In genomic region chr4:13539047-13539720, GRCh38 we compare ENCODE assay signal across 1 cellular context.
A peak's percentile ranks its signal among the peaks of the same experiment; 100 is the strongest.
TF ChIP-seq lines count a peak whose summit lies in the region.

No MANE protein-coding gene starts in this region.

TF ChIP-seq in neural cell, 6 proteins besides CTCF, POLR2A, EP300 and RAD21 (continued from another document):
- TF ChIP-seq REST (IDR thresholded peaks at IDR 0.05; ENCODE audit: borderline replicate concordance) (no peak), SMC3 (conservative IDR thresholded peaks at IDR 0.05; ENCODE audit: poor library complexity) (no peak), EZH2 (IDR thresholded peaks at IDR 0.05; ENCODE audit: borderline replicate concordance, insufficient read depth, low read length, poor library complexity, severe bottlenecking) (peak; percentile 48)
TF ChIP-seq in neural cell: peak in this region for 1.
